12 cellular contexts compared by ENCODE assay signal in the genomic region with DNA sequence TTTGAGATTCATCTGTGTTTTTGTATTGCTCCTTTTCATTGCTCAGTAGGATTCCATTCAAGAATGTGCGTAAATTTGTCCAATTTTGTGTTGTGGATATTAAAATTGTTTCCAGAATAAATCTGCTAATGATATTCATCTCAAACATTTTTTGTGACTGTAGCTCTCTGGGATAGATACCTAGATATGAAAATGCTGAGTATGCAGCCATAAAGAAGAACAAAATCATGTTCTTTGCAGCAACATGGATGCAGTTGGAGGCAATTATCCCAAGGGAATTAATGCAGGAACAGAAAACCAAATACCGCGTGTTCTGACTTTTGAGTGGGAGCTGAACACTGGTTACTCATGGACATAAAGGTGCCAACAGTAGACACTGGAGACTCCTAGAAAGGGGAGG. TPM values are rescaled to one million over a fixed set of nuclear protein-coding genes. Genes with fewer than 3 reads are reported as not detected.
"Had no signal": no experiment of that assay in that cellular context is flagged by ENCODE, and none has a peak within 500 bp of the region (broad histone marks: within the 10 kb centered on the region; RNA-seq: fewer than 3 reads in every experiment).

No MANE protein-coding gene starts in this region.

- H3K4me3 ChIP-seq: GM23248, GM23338, HAP-1 had no signal

- H3K4me1 ChIP-seq: HAP-1 had no signal

- ATAC-seq: GM23338, HCT116 had no signal

- H3K36me3 ChIP-seq: HAP-1 had no signal

- FAIRE-seq: H1, H54 had no signal

- H3K9ac ChIP-seq: GM23248 had no signal

- H3K9me3 ChIP-seq: HAP-1 had no signal

- H3K4me2 ChIP-seq: GM23338 had no signal

- H2AFZ ChIP-seq: GM23248, GM23338 had no signal

- H3K27ac ChIP-seq: GM23248 had no signal

- DNase-seq: GM23248, GOT3, H7, H9, HCEC 1CT, HFFc6 had no signal

RNA-seq across cellular contexts. Expression of a gene that starts 40.2 kb away (rescaled TPM):
- total RNA-seq: H4 had no signal
